ENCODE assay signal across 10 cellular contexts in genomic region chr3:55482496-55483195, GRCh38. TPM values are rescaled to one million over a fixed set of nuclear protein-coding genes. Genes with fewer than 3 reads are reported as not detected.
DNase-seq lines count a peak whose midpoint lies in the region; ATAC-seq and TF ChIP-seq lines count a peak whose summit lies in the region.
"Had no signal": no experiment of that assay in that cellular context is flagged by ENCODE, and none has a peak within 500 bp of the region (broad histone marks: within the 10 kb centered on the region; RNA-seq: fewer than 3 reads in every experiment).

No MANE protein-coding gene starts in this region.

- H3K4me3 ChIP-seq in AG10803 (ENCODE audit: low read length) (peak overlapping the region; percentile 98), fibroblast of villous mesenchyme (ENCODE audit: low read depth, low read length) (peak overlapping the region; percentile 92)

- H3K4me3 Mint-ChIP-seq in progenitor cell of endocrine pancreas (ENCODE audit: low read depth) = peak overlapping the region; percentile 67

- peak; percentile 64 for DNase-seq in AG10803 (ENCODE audit: low read depth)
- peak; percentile 59 for DNase-seq in RPMI7951 (ENCODE audit: low read depth)
- DNase-seq in fibroblast of villous mesenchyme (ENCODE audit: low read depth) = peak; percentile 76
- no peak for DNase-seq in progenitor cell of endocrine pancreas (ENCODE audit: low spot score, unreplicated experiment)
- DNase-seq in NCI-H748 treated with DMSO at 0.1 percent for 48 hours (lab: John Stamatoyannopoulos, UW) = no peak
- DNase-seq in inferior parietal cortex (ENCODE audit: extremely low spot score) = no peak
- DNase-seq in 8988T = no peak
- DNase-seq: COR-L47 had no signal

- TF ChIP-seq CTCF in AG10803 (conservative IDR thresholded peaks at IDR 0.05; ENCODE audit: low read length) = no peak
- no peak for TF ChIP-seq CTCF in fibroblast of villous mesenchyme (IDR thresholded peaks at IDR 0.05; ENCODE audit: insufficient read depth, low read depth, low read length)
- no peak for TF ChIP-seq CTCF in progenitor cell of endocrine pancreas (IDR thresholded peaks at IDR 0.05; ENCODE audit: unreplicated experiment)

- no peaks in the 10 kb centered on the region for H3K9me3 Mint-ChIP-seq in progenitor cell of endocrine pancreas (ENCODE audit: low read depth)
- H3K9me3 Mint-ChIP-seq: activated naive CD4-positive, alpha-beta T cell treated with anti-CD3 and anti-CD28 coated beads, Interleukin-2, amount 50 U/mL, for 72 hours had no signal

- no peaks in the 10 kb centered on the region for H3K36me3 Mint-ChIP-seq in progenitor cell of endocrine pancreas (ENCODE audit: insufficient read depth)

- H3K27ac Mint-ChIP-seq in progenitor cell of endocrine pancreas = no peak overlapping the region
- H3K27ac Mint-ChIP-seq: activated naive CD4-positive, alpha-beta T cell treated with anti-CD3 and anti-CD28 coated beads, Interleukin-2, amount 50 U/mL, for 72 hours had no signal

- H3K27me3 Mint-ChIP-seq in progenitor cell of endocrine pancreas = peaks cover 79% of the 10 kb centered on the region

- peaks cover 34% of the 10 kb centered on the region for H3K4me1 Mint-ChIP-seq in progenitor cell of endocrine pancreas (ENCODE audit: low read depth)

- no peak for ATAC-seq in GM19467 (IDR thresholded peaks at IDR 0.05; ENCODE audit: unreplicated experiment)
- ATAC-seq: activated naive CD4-positive, alpha-beta T cell treated with anti-CD3 and anti-CD28 coated beads, Interleukin-2, amount 50 U/mL, for 72 hours had no signal

RNA-seq across cellular contexts. Expression of gene WNT5A, which starts 4.5 kb away (rescaled TPM):
- total RNA-seq in RPMI7951 (2014; rRNA removed; shearing (Covaris generic)) = 193 and 213 TPM in 2 replicates
- 1,105 and 1,763 TPM in 2 replicates for total RNA-seq in fibroblast of villous mesenchyme
- total RNA-seq in progenitor cell of endocrine pancreas = 5.5 and 13.8 TPM in 2 replicates
- total RNA-seq: activated naive CD4-positive, alpha-beta T cell treated with anti-CD3 and anti-CD28 coated beads, Interleukin-2, amount 50 U/mL, for 72 hours had no signal

Comparison
In these comparisons a context has a peak if more than half of its experiments do, and no peak if none do; other contexts are left out.
1. DNase-seq: peak in AG10803 (single experiment), RPMI7951 (single experiment) and fibroblast of villous mesenchyme (single experiment); none in progenitor cell of endocrine pancreas (single experiment), NCI-H748 treated with DMSO at 0.1 percent for 48 hours (single experiment), inferior parietal cortex (single experiment) and 8988T (single experiment).
2. RNA of gene WNT5A, which starts 4.5 kb away (total RNA-seq): 1,105 to 1,763 TPM in fibroblast of villous mesenchyme and 193 to 213 TPM in RPMI7951; 5.5 to 13.8 TPM in progenitor cell of endocrine pancreas; every median in the first group is over 10 times any median in the second.